22 cellular contexts compared by ENCODE assay signal in genomic region chr2:17589406-17590035, GRCh38. TPM values are rescaled to one million over a fixed set of nuclear protein-coding genes. Genes with fewer than 3 reads are reported as not detected.
"Had no signal": no experiment of that assay in that cellular context is flagged by ENCODE, and none has a peak within 500 bp of the region (broad histone marks: within the 10 kb centered on the region; RNA-seq: fewer than 3 reads in every experiment).

No MANE protein-coding gene starts in this region.

- H3K79me2 ChIP-seq: parathyroid adenoma had no signal

- H3K27me3 ChIP-seq: gastrocnemius medialis, neutrophil, sigmoid colon had no signal

- H3K9me3 ChIP-seq: gastrocnemius medialis, neutrophil, sigmoid colon, spleen, thoracic aorta had no signal

- ATAC-seq: activated CD4-positive, alpha-beta T cell treated with anti-CD3 and anti-CD28 coated beads for 36 hours; gastrocnemius medialis; left ventricle myocardium superior; naive thymus-derived CD8-positive, alpha-beta T cell; stimulated activated memory B cell treated with anti-CD40 and anti-IgM and Interleukin-4, amounts not matched to agents 10 μg/mL and 1 μg/mL and 100 μg/mL, for 72 hours had no signal

- H3K36me3 Mint-ChIP-seq: activated naive CD8-positive, alpha-beta T cell; naive thymus-derived CD8-positive, alpha-beta T cell; stimulated activated memory B cell treated with anti-CD40 and anti-IgM and Interleukin-4, amounts not matched to agents 10 μg/mL and 1 μg/mL and 100 μg/mL, for 72 hours had no signal

- DNase-seq: activated CD4-positive, alpha-beta T cell treated with anti-CD3 and anti-CD28 coated beads for 36 hours; activated CD4-positive, alpha-beta T cell treated with anti-CD3 and anti-CD28 coated beads, Interleukin-2, amount 50 U/mL, for 48 hours; activated T-cell treated with anti-CD3 and anti-CD28 coated beads for 4 hours; dermis blood vessel endothelial cell; effector memory CD4-positive, alpha-beta T cell; gastrocnemius medialis; head of caudate nucleus; kidney glomerular epithelial cell; left ventricle myocardium superior; mesendoderm; naive thymus-derived CD8-positive, alpha-beta T cell; sigmoid colon; spleen; stimulated activated CD4-positive, alpha-beta T cell treated with anti-CD3 and anti-CD28 coated beads, Interleukin-4, amount 100 ng/mL, for 4 hours had no signal

- H3K9ac ChIP-seq: parathyroid adenoma had no signal

- H3K4me3 Mint-ChIP-seq: activated CD4-positive, alpha-beta T cell treated with anti-CD3 and anti-CD28 coated beads for 36 hours; activated naive CD8-positive, alpha-beta T cell; activated T-helper 1 cell treated with anti-CD3 and anti-CD28 coated beads, Interleukin-12 subunit alpha, Interleukin-12 subunit beta, Interleukin-2, Interleukin-4 antibody, amounts not matched to agents 30 ng/mL and 10 ng/mL and 1 ng/mL, durations not matched to agents 14 hours and 24 hours and 36 hours; naive thymus-derived CD8-positive, alpha-beta T cell; stimulated activated memory B cell treated with anti-CD40 and anti-IgM and Interleukin-4, amounts not matched to agents 10 μg/mL and 1 μg/mL and 100 μg/mL, for 72 hours; T-helper 2 cell treated with Interferon-gamma antibody and Interleukin-4, amounts not matched to agents 5 μg/mL and 100 μg/mL, for 36 hours had no signal

- H3K27ac ChIP-seq: gastrocnemius medialis, neutrophil, parathyroid adenoma, sigmoid colon, spleen, thoracic aorta had no signal

- H3K4me1 ChIP-seq: gastrocnemius medialis, spleen had no signal

- H3K4me1 Mint-ChIP-seq: activated CD4-positive, alpha-beta T cell treated with anti-CD3 and anti-CD28 coated beads for 36 hours; stimulated activated memory B cell treated with anti-CD40 and anti-IgM and Interleukin-4, amounts not matched to agents 10 μg/mL and 1 μg/mL and 100 μg/mL, for 72 hours had no signal

- H3K4me3 ChIP-seq: gastrocnemius medialis, sigmoid colon, spleen, thoracic aorta had no signal

- H2AFZ ChIP-seq: parathyroid adenoma had no signal

- H3K9me3 Mint-ChIP-seq: activated T-helper 1 cell treated with anti-CD3 and anti-CD28 coated beads, Interleukin-12 subunit alpha, Interleukin-12 subunit beta, Interleukin-2, Interleukin-4 antibody, amounts not matched to agents 30 ng/mL and 10 ng/mL and 1 ng/mL, durations not matched to agents 14 hours and 24 hours and 36 hours; stimulated activated memory B cell treated with anti-CD40 and anti-IgM and Interleukin-4, amounts not matched to agents 10 μg/mL and 1 μg/mL and 100 μg/mL, for 72 hours; T-helper 2 cell treated with Interferon-gamma antibody and Interleukin-4, amounts not matched to agents 5 μg/mL and 100 μg/mL, for 36 hours had no signal

- H3K27ac Mint-ChIP-seq: activated CD4-positive, alpha-beta T cell treated with anti-CD3 and anti-CD28 coated beads for 36 hours; activated naive CD8-positive, alpha-beta T cell; activated T-helper 1 cell treated with anti-CD3 and anti-CD28 coated beads, Interleukin-12 subunit alpha, Interleukin-12 subunit beta, Interleukin-2, Interleukin-4 antibody, amounts not matched to agents 30 ng/mL and 10 ng/mL and 1 ng/mL, durations not matched to agents 14 hours and 24 hours and 36 hours; naive thymus-derived CD8-positive, alpha-beta T cell; stimulated activated memory B cell treated with anti-CD40 and anti-IgM and Interleukin-4, amounts not matched to agents 10 μg/mL and 1 μg/mL and 100 μg/mL, for 72 hours; T-helper 2 cell treated with Interferon-gamma antibody and Interleukin-4, amounts not matched to agents 5 μg/mL and 100 μg/mL, for 36 hours had no signal

- H3K36me3 ChIP-seq: gastrocnemius medialis, neutrophil, sigmoid colon, spleen, thoracic aorta had no signal

RNA-seq across cellular contexts. Expression of gene VSNL1, which starts 49.0 kb away (rescaled TPM):
- total RNA-seq: activated CD4-positive, alpha-beta T cell treated with anti-CD3 and anti-CD28 coated beads for 36 hours; activated T-helper 1 cell treated with anti-CD3 and anti-CD28 coated beads, Interleukin-12 subunit alpha, Interleukin-12 subunit beta, Interleukin-2, Interleukin-4 antibody, amounts not matched to agents 30 ng/mL and 10 ng/mL and 1 ng/mL, durations not matched to agents 14 hours and 24 hours and 36 hours; dermis blood vessel endothelial cell; endothelial cell of umbilical vein; gastrocnemius medialis; naive thymus-derived CD8-positive, alpha-beta T cell; spleen; thoracic aorta had no signal
- polyA plus RNA-seq: endothelial cell of umbilical vein; naive thymus-derived CD8-positive, alpha-beta T cell had no signal
